In the genomic region with DNA sequence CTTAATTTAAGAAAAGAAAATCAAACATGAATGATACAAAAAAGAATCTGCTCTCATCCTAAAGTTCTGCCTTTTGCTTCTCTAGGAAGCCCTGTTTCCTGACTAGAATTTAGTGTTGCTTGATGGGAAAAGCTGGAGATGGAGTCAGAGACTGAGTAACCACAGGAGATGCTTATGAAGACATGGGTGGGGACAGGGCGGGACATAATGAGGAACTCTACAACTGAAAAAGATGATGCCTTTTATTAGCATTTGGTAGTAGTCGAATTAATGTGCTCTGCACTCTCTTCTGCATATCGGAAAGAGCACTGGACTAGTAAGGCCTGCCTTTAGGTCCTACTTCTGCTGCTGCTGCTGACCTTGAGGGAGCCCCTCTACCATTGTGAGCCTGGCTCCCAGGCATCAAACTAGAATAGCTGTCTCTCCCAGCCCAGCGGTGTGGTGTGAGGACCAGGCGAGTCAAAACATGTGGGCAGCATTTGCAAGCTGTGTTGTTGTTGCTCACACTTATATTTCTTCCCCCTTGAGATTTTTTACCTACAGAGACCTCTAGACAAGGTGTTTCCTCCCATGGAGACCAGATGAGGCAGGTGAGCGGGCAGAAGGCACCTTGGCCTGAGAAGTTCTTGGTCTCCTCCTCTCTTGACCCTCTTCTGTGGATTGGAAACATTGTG, we compare ENCODE assay signal across 12 cellular contexts.
DNase-seq lines count a peak whose midpoint lies in the region; ATAC-seq and TF ChIP-seq lines count a peak whose summit lies in the region.
"Had no signal": no experiment of that assay in that cellular context is flagged by ENCODE, and none has a peak within 500 bp of the region (broad histone marks: within the 10 kb centered on the region; RNA-seq: fewer than 3 reads in every experiment).

No MANE protein-coding gene starts in this region.

- CTCF ChIA-PET in CD4-positive, alpha-beta memory T cell (lab: Charles Lee; ENCODE audit: partially characterized antibody): interaction anchor here (0.9 to 3.3 kb wide), 5 partner anchors 9 to 21 kb away, joined by 3 to 17 read pairs (median 4); no protein-coding TSS in a partner anchor

- no peaks in the 10 kb centered on the region for H3K27me3 ChIP-seq in CD4-positive, alpha-beta memory T cell (ENCODE audit: insufficient read depth, low read length)
- H3K27me3 ChIP-seq in dorsolateral prefrontal cortex (no peaks in the 10 kb centered on the region), rectal smooth muscle tissue (ENCODE audit: control insufficient read depth, insufficient read depth, low read length) (no peaks in the 10 kb centered on the region), prostate gland (replicated peaks; ENCODE audit: insufficient read depth) (no peaks in the 10 kb centered on the region)
- H3K27me3 ChIP-seq: SJSA1 had no signal

- WGBS in prostate gland: 81% methylated on average over 6 of the region's 6 CpGs

- peaks cover 94% of the 10 kb centered on the region for H3K4me1 ChIP-seq in CD4-positive, alpha-beta memory T cell (ENCODE audit: insufficient read depth, low read length)
- H3K4me1 ChIP-seq in rectal smooth muscle tissue (ENCODE audit: control insufficient read depth, insufficient read depth, low read length) (peaks cover 45% of the 10 kb centered on the region), prostate gland (replicated peaks) (no peaks in the 10 kb centered on the region)

- peak overlapping the region in 3 of 8 donors; percentile 0 to 38 (median 29) for H3K4me3 Mint-ChIP-seq in CD4-positive, alpha-beta memory T cell

- no peaks in the 10 kb centered on the region for H3K9me3 Mint-ChIP-seq in CD4-positive, alpha-beta memory T cell

- H3K36me3 Mint-ChIP-seq in CD4-positive, alpha-beta memory T cell: peaks cover 12 to 48% of the 10 kb centered on the region in 2 donors

- H3K9ac ChIP-seq in rectal smooth muscle tissue (ENCODE audit: low read length): no peak overlapping the region

- H3K27ac Mint-ChIP-seq in CD4-positive, alpha-beta memory T cell: peak overlapping the region in 6 of 7 donors; percentile 18 to 79 (median 74)

- no peak for TF ChIP-seq POLR2A in NB4 (IDR thresholded peaks at IDR 0.05; ENCODE audit: extremely low read depth, insufficient read length)
- no peak for TF ChIP-seq POLR2A in prostate gland (IDR thresholded peaks at IDR 0.05)

- TF ChIP-seq CTCF in NB4 (IDR thresholded peaks at IDR 0.05; ENCODE audit: low read depth, low read length): no peak
- no peak for TF ChIP-seq CTCF in dorsolateral prefrontal cortex (IDR thresholded peaks at IDR 0.05 in 54 of 56, conservative IDR thresholded peaks at IDR 0.05 in 2 of 56; ENCODE audit: low read depth in 1 of 56, partially characterized antibody in 56 of 56)
- TF ChIP-seq CTCF in prostate gland (IDR thresholded peaks at IDR 0.05): no peak

- POLR2A ChIA-PET in CD4-positive, alpha-beta memory T cell (lab: Charles Lee; ENCODE audit: partially characterized antibody): interaction anchor here (0.7 to 2.4 kb wide), 4 partner anchors 41 to 93 kb away, joined by 3 to 9 read pairs (median 6); a partner anchor contains a TSS

- no peaks in the 10 kb centered on the region for H3K9me3 ChIP-seq in CD4-positive, alpha-beta memory T cell (ENCODE audit: control insufficient read depth in 1 of 2, low read length in 2 of 2)
- no peaks in the 10 kb centered on the region for H3K9me3 ChIP-seq in prostate gland

- no peak for ATAC-seq in left ventricle myocardium superior

- H3K27ac ChIP-seq in CD4-positive, alpha-beta memory T cell (ENCODE audit: low read depth, low read length): no peak overlapping the region
- H3K27ac ChIP-seq in dorsolateral prefrontal cortex (peak overlapping the region in 35 of 59 donors; percentile 2 to 77 (median 34)), rectal smooth muscle tissue (ENCODE audit: low read depth, low read length) (peak overlapping the region; percentile 30), prostate gland (no peak overlapping the region)
- H3K27ac ChIP-seq: SJSA1 had no signal

- no peak overlapping the region for H3K4me3 ChIP-seq in CD4-positive, alpha-beta memory T cell (ENCODE audit: low read length in 2 of 2)
- no peak overlapping the region for H3K4me3 ChIP-seq in NB4 (ENCODE audit: low read depth, low read length)
- H3K4me3 ChIP-seq in dorsolateral prefrontal cortex: no peak overlapping the region
- H3K4me3 ChIP-seq in rectal smooth muscle tissue (ENCODE audit: low read length): no peak overlapping the region
- H3K4me3 ChIP-seq in prostate gland: no peak overlapping the region
- H3K4me3 ChIP-seq: SJSA1 had no signal

- intact Hi-C loops in CD4-positive, alpha-beta memory T cell (cut with micrococcal nuclease): no loop called here
- intact Hi-C loops in dorsolateral prefrontal cortex (cut with DNase I): no loop called here
- intact Hi-C loops in left ventricle myocardium superior (cut with micrococcal nuclease): no loop called here
- intact Hi-C loops in prostate gland (cut with DNase I): no loop called here

- DNase-seq in CD4-positive, alpha-beta memory T cell: no peak
- DNase-seq in NB4 (ENCODE audit: low read depth): peak; percentile 38
- DNase-seq in dorsolateral prefrontal cortex: no peak
- DNase-seq in HT-29 (ENCODE audit: low spot score): no peak
- no peak for DNase-seq in stimulated activated CD4-positive, alpha-beta T cell treated with anti-CD3 and anti-CD28 coated beads, Interleukin-15, amount 100 ng/mL, for 24 hours
- no peak for DNase-seq in left ventricle myocardium superior
- DNase-seq in prostate gland (ENCODE audit: low spot score): no peak
- DNase-seq: activated naive CD4-positive, alpha-beta T cell; NCI-H1105 treated with DMSO at 0.1 percent for 48 hours; NCI-H524 treated with DMSO at 0.1 percent for 48 hours had no signal

- peaks cover 11% of the 10 kb centered on the region for H3K36me3 ChIP-seq in CD4-positive, alpha-beta memory T cell (ENCODE audit: insufficient read depth, low read length)
- no peaks in the 10 kb centered on the region for H3K36me3 ChIP-seq in rectal smooth muscle tissue (ENCODE audit: control insufficient read depth, insufficient read depth, low read length)
- H3K36me3 ChIP-seq in prostate gland: peaks cover 0 to 3% of the 10 kb centered on the region in 2 donors
- H3K36me3 ChIP-seq: SJSA1 had no signal

- no peaks in the 10 kb centered on the region for H3K27me3 Mint-ChIP-seq in CD4-positive, alpha-beta memory T cell

- peaks cover 71 to 98% (median 84%) of the 10 kb centered on the region in 4 donors for H3K4me1 Mint-ChIP-seq in CD4-positive, alpha-beta memory T cell

Comparison
In these comparisons a context has a peak if more than half of its experiments do, and no peak if none do; other contexts are left out.
1. H3K27ac ChIP-seq: peak in dorsolateral prefrontal cortex (35 of 59) and rectal smooth muscle tissue (single experiment); none in CD4-positive, alpha-beta memory T cell (single experiment) and prostate gland (0 of 2).